In genomic region chr5:150160448-150161069, GRCh38 we compare ENCODE assay signal across 1 cellular context.
TF ChIP-seq lines count a peak whose summit lies in the region.

No MANE protein-coding gene starts in this region.

TF ChIP-seq in H1, 55 proteins besides CTCF, POLR2A, EP300 and RAD21:
- TF ChIP-seq NANOG (IDR thresholded peaks at IDR 0.05; ENCODE audit: insufficient read depth, low read depth, low read length, poor library complexity, severe bottlenecking) (no peak), EZH2 (IDR thresholded peaks at IDR 0.05; ENCODE audit: low read depth, low read length, severe bottlenecking) (no peak), TEAD4 (IDR thresholded peaks at IDR 0.05; ENCODE audit: low read depth, low read length) (no peak), GTF2F1 (IDR thresholded peaks at IDR 0.05; ENCODE audit: borderline replicate concordance, low read depth, low read length) (no peak), YY1 (IDR thresholded peaks at IDR 0.05; ENCODE audit: low read depth, low read length) (no peak), POLR2AphosphoS5 (IDR thresholded peaks at IDR 0.05; ENCODE audit: low read depth, low read length) (no peak)
